ENCODE assay signal across 12 cellular contexts in the genomic region with DNA sequence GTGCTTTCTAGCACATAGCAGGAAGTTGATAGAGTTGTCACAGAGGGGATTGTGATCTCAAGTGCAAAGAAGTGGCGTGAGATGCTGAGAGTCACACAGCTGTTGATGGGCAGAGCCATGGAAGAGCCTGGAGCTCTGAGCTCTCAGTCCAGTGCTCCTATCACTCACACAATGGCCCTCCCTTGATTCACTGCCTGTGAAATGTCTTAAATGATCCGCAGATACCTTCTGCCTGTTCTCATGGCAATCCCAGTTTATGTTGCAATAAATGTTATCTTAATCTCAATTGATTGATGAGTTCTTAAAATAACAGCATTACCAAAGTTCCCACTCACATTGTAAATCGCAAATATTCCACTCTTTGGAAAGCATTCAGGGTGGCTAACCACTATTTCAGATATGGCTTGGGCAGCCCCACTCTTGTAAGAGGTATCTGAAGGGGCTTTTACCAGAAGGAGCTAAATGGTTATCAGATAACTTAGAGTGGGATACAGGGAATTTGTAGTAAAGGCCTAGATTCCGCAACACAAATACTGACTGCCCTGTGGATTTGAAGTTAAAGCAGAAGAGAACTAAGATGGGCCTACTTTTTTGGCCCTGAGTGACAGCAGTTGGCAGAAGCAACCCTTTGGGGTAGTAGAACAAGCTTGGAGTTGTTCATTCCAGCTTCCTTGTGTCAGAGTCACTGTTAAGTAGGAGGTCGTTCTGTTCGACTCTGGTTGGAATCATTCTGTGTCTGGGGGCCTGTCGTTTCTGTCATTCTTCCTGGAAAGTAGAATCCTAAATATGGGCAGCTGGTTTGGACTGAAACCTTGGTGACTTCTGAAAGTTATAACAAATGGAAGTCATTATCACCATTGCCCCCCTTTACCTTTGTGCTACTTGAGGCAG.
DNase-seq lines count a peak whose midpoint lies in the region; ATAC-seq, FAIRE-seq and TF ChIP-seq lines count a peak whose summit lies in the region.
"Had no signal": no experiment of that assay in that cellular context is flagged by ENCODE, and none has a peak within 500 bp of the region (broad histone marks: within the 10 kb centered on the region; RNA-seq: fewer than 3 reads in every experiment).

No MANE protein-coding gene starts in this region.

- no peak for FAIRE-seq in astrocyte (lab: Jason Lieb, UNC)

- no peaks in the 10 kb centered on the region for H3K4me1 ChIP-seq in HEK293 (ENCODE audit: control insufficient read depth, insufficient read depth, low read length)
- no peaks in the 10 kb centered on the region for H3K4me1 ChIP-seq in astrocyte (ENCODE audit: insufficient read depth, low read length)
- H3K4me1 ChIP-seq in mesendoderm (ENCODE audit: control insufficient read depth, low read depth, low read length), result peaks cover 1% of the 10 kb centered on the region
- H3K4me1 ChIP-seq in stomach, result peaks cover 4 to 28% (median 12%) of the 10 kb centered on the region in 4 donors
- H3K4me1 ChIP-seq in CD8-positive, alpha-beta memory T cell (ENCODE audit: insufficient read depth, low read length), result no peaks in the 10 kb centered on the region

- POLR2A ChIA-PET in HEK293 (lab: Yijun Ruan, JAX), result no interaction called here
- POLR2A ChIA-PET in CD8-positive, alpha-beta memory T cell (lab: Charles Lee), result no interaction called here

- H3K23ac ChIP-seq in mesendoderm (ENCODE audit: low read length), result no peak overlapping the region

- DNase-seq in astrocyte (ENCODE audit: low read depth), result peak; percentile 71
- no peak for DNase-seq in mesendoderm
- no peak for DNase-seq in stomach
- DNase-seq in CD8-positive, alpha-beta memory T cell, result no peak
- DNase-seq: DMS 273 treated with DMSO at 0.1 percent for 48 hours, H7, NCI-H524 treated with DMSO at 0.1 percent for 48 hours, SIG-M5 had no signal

- H3K36me3 ChIP-seq in HEK293 (ENCODE audit: control insufficient read depth in 2 of 2, insufficient read depth in 1 of 2, low read length in 2 of 2) (no peaks in the 10 kb centered on the region), astrocyte (ENCODE audit: insufficient read depth, low read length) (no peaks in the 10 kb centered on the region), mesendoderm (ENCODE audit: control insufficient read depth, insufficient read depth, low read length) (no peaks in the 10 kb centered on the region), stomach (no peaks in the 10 kb centered on the region)
- no peaks in the 10 kb centered on the region for H3K36me3 ChIP-seq in CD8-positive, alpha-beta memory T cell (ENCODE audit: insufficient read depth, low read length)

- H3K4me3 ChIP-seq in HEK293 (ENCODE audit: low read depth, low read length) (no peak overlapping the region), astrocyte (ENCODE audit: insufficient read depth, low read depth, low read length) (no peak overlapping the region), mesendoderm (ENCODE audit: low read length) (no peak overlapping the region), stomach (no peak overlapping the region)
- H3K4me3 ChIP-seq in CD8-positive, alpha-beta memory T cell (ENCODE audit: low read length), result no peak overlapping the region

- no peak overlapping the region for H2AFZ ChIP-seq in astrocyte (ENCODE audit: low read depth, low read length)

- H3K4me1 Mint-ChIP-seq in astrocyte (ENCODE audit: low read depth, unreplicated experiment), result peaks cover 19% of the 10 kb centered on the region
- no peaks in the 10 kb centered on the region for H3K4me1 Mint-ChIP-seq in CD8-positive, alpha-beta memory T cell
- H3K4me1 Mint-ChIP-seq: IgD-negative memory B cell had no signal

- H3K27me3 Mint-ChIP-seq in astrocyte (ENCODE audit: low read depth, unreplicated experiment), result no peaks in the 10 kb centered on the region
- H3K27me3 Mint-ChIP-seq in CD8-positive, alpha-beta memory T cell, result no peaks in the 10 kb centered on the region

- ATAC-seq in GM19395 (IDR thresholded peaks at IDR 0.05; ENCODE audit: unreplicated experiment) (no peak), GM19351 (IDR thresholded peaks at IDR 0.05; ENCODE audit: unreplicated experiment) (no peak)

- no CpG with 5 or more reads among the region's 7 CpGs for WGBS in mesendoderm (ENCODE audit: extremely low coverage, insufficient coverage, low lambda C conversion rate)
- WGBS in stomach, 5 donors, result 53 to 70% (median 58%) methylated on average over 7 of the region's 7 CpGs

- TF ChIP-seq POLR2A in stomach (IDR thresholded peaks at IDR 0.05), result no peak

- H4K20me1 ChIP-seq in astrocyte (ENCODE audit: insufficient read depth, low read length), result no peaks in the 10 kb centered on the region

- no peaks in the 10 kb centered on the region for H3K36me3 Mint-ChIP-seq in astrocyte (ENCODE audit: low read depth, unreplicated experiment)
- no peaks in the 10 kb centered on the region for H3K36me3 Mint-ChIP-seq in CD8-positive, alpha-beta memory T cell
- H3K36me3 Mint-ChIP-seq: IgD-negative memory B cell had no signal

- intact Hi-C loops in stomach (cut with DNase I; ENCODE audit: low total_unique reads), result no loop called here

- H3K9me3 Mint-ChIP-seq in astrocyte (ENCODE audit: unreplicated experiment), result no peaks in the 10 kb centered on the region
- peaks cover 0 to 5% (median 1%) of the 10 kb centered on the region in 5 donors for H3K9me3 Mint-ChIP-seq in CD8-positive, alpha-beta memory T cell

- H2BK15ac ChIP-seq in mesendoderm (replicated peaks; ENCODE audit: low read depth), result no peak overlapping the region

- H3K27me3 ChIP-seq in astrocyte (ENCODE audit: insufficient read depth, low read length) (no peaks in the 10 kb centered on the region), mesendoderm (ENCODE audit: insufficient read depth, low read length, poor library complexity) (no peaks in the 10 kb centered on the region), stomach (no peaks in the 10 kb centered on the region)
- H3K27me3 ChIP-seq in CD8-positive, alpha-beta memory T cell (ENCODE audit: insufficient read depth, low read length, poor library complexity, severe bottlenecking), result no peaks in the 10 kb centered on the region

- H2BK120ac ChIP-seq in mesendoderm (ENCODE audit: low read depth, low read length), result no peak overlapping the region

- no peak overlapping the region for H2AK5ac ChIP-seq in mesendoderm (ENCODE audit: low read length)

- peak overlapping the region; percentile 92 for H3K18ac ChIP-seq in mesendoderm (ENCODE audit: low read length)

- no peaks in the 10 kb centered on the region for H3K79me1 ChIP-seq in mesendoderm (ENCODE audit: low read length)

- no peak overlapping the region for H3K27ac ChIP-seq in HEK293 (ENCODE audit: extremely low read depth, low read depth, low read length)
- H3K27ac ChIP-seq in astrocyte (ENCODE audit: low read depth, low read length), result no peak overlapping the region
- no peak overlapping the region for H3K27ac ChIP-seq in mesendoderm (ENCODE audit: low read depth, low read length)
- H3K27ac ChIP-seq in stomach, result peak overlapping the region in 4 of 5 donors; percentile 38 to 57 (median 48)
- no peak overlapping the region for H3K27ac ChIP-seq in CD8-positive, alpha-beta memory T cell (ENCODE audit: low read depth, low read length)

- CTCF ChIA-PET in HEK293 (lab: Yijun Ruan, JAX), result no interaction called here
- CTCF ChIA-PET in CD8-positive, alpha-beta memory T cell (lab: Charles Lee), result no interaction called here

- H3K4ac ChIP-seq in mesendoderm (ENCODE audit: low read depth, low read length), result peak overlapping the region; percentile 48

- no peak overlapping the region for H4K8ac ChIP-seq in mesendoderm (ENCODE audit: low read depth, low read length)

- no peak overlapping the region for H3K9ac ChIP-seq in astrocyte (ENCODE audit: low read length)
- H3K9ac ChIP-seq in mesendoderm (ENCODE audit: low read length), result no peak overlapping the region

- H3K4me3 Mint-ChIP-seq in astrocyte (ENCODE audit: unreplicated experiment), result no peak overlapping the region
- H3K4me3 Mint-ChIP-seq in CD8-positive, alpha-beta memory T cell, result no peak overlapping the region
- H3K4me3 Mint-ChIP-seq: IgD-negative memory B cell had no signal

- TF ChIP-seq CTCF in HEK293 (tag by site-specific recombination; IDR thresholded peaks at IDR 0.05) (no peak), astrocyte (IDR thresholded peaks at IDR 0.05; ENCODE audit: insufficient read depth, low read depth, low read length) (no peak), stomach (IDR thresholded peaks at IDR 0.05) (no peak)

- H3K4me2 ChIP-seq in astrocyte (ENCODE audit: low read length) (no peak overlapping the region), mesendoderm (ENCODE audit: low read length) (no peak overlapping the region)

- no peaks in the 10 kb centered on the region for H3K9me3 ChIP-seq in HEK293 (ENCODE audit: control insufficient read depth, insufficient read depth, low read depth, low read length)
- no peaks in the 10 kb centered on the region for H3K9me3 ChIP-seq in astrocyte (ENCODE audit: insufficient read depth, low read depth, low read length)
- no peaks in the 10 kb centered on the region for H3K9me3 ChIP-seq in stomach
- no peaks in the 10 kb centered on the region for H3K9me3 ChIP-seq in CD8-positive, alpha-beta memory T cell (ENCODE audit: low read length)

- H4K5ac ChIP-seq in mesendoderm (ENCODE audit: low read length), result no peak overlapping the region

- H3K56ac ChIP-seq in mesendoderm (ENCODE audit: low read length), result no peak overlapping the region

- TF ChIP-seq EP300 in stomach (IDR thresholded peaks at IDR 0.05), result no peak

- H2BK5ac ChIP-seq in mesendoderm (ENCODE audit: low read length), result no peak overlapping the region

- H3K79me2 ChIP-seq in astrocyte (ENCODE audit: insufficient read depth, low read length) (no peaks in the 10 kb centered on the region), mesendoderm (ENCODE audit: control insufficient read depth, insufficient read depth, low read length) (no peaks in the 10 kb centered on the region)

- H3K27ac Mint-ChIP-seq in astrocyte (ENCODE audit: unreplicated experiment), result no peak overlapping the region
- H3K27ac Mint-ChIP-seq in CD8-positive, alpha-beta memory T cell, result no peak overlapping the region
- H3K27ac Mint-ChIP-seq: IgD-negative memory B cell had no signal

TF ChIP-seq in HEK293, 187 proteins besides CTCF, POLR2A, EP300 and RAD21 (continues in another document):
- TF ChIP-seq TRIM28 (IDR thresholded peaks at IDR 0.05; ENCODE audit: borderline replicate concordance, low read length), result peak; percentile 55; the same call in 1 of the 2 replicates
- no peak for TF ChIP-seq WT1 (tag by site-specific recombination; IDR thresholded peaks at IDR 0.05)
- no peak for TF ChIP-seq KLF9 (tag by site-specific recombination; IDR thresholded peaks at IDR 0.05; ENCODE audit: low read depth)
- TF ChIP-seq SP7 (tag by site-specific recombination; IDR thresholded peaks at IDR 0.05), result no peak
- no peak for TF ChIP-seq YY2 (tag by site-specific recombination; IDR thresholded peaks at IDR 0.05)
- TF ChIP-seq ZNF624 (tag by site-specific recombination; IDR thresholded peaks at IDR 0.05), result no peak

Comparison
In these comparisons a context has a peak if more than half of its experiments do, and no peak if none do; other contexts are left out.
1. H3K27ac ChIP-seq: peak in stomach (4 of 5); none in HEK293 (single experiment), astrocyte (single experiment), mesendoderm (single experiment) and CD8-positive, alpha-beta memory T cell (single experiment).